12 cellular contexts compared by ENCODE assay signal in the genomic region with DNA sequence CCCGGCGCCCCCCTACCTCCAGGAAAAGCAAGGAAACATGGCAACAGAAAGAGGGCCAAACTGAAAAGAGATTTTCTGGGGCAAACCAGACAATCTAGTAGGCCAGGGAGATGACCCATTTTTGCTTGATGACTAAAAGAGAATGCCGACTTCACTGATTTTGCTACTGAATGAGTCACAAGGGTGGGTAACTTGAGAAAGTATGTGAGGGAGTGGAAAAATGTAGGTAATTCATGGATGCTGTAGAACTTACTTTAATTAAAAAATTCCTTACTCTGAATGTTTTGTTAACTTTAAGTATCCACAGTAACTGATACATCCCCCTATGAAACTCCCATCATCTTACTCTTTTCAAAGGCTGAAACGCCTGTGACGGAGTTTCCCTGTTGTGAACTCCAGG. TPM values are rescaled to one million over a fixed set of nuclear protein-coding genes. Genes with fewer than 3 reads are reported as not detected.
DNase-seq lines count a peak whose midpoint lies in the region; ATAC-seq and TF ChIP-seq lines count a peak whose summit lies in the region.
"Had no signal": no experiment of that assay in that cellular context is flagged by ENCODE, and none has a peak within 500 bp of the region (broad histone marks: within the 10 kb centered on the region; RNA-seq: fewer than 3 reads in every experiment).

No MANE protein-coding gene starts in this region.

- peaks cover 52% of the 10 kb centered on the region for H3F3A ChIP-seq in GM23248 (ENCODE audit: insufficient read depth)

- no peak for ATAC-seq in HG03159 (IDR thresholded peaks at IDR 0.05; ENCODE audit: unreplicated experiment)

- H3K9me3 Mint-ChIP-seq in activated CD4-positive, alpha-beta T cell treated with anti-CD3 and anti-CD28 coated beads, Interleukin-2, amount 10 ng/mL, durations not matched to agents 24 days and 14 days = no peaks in the 10 kb centered on the region
- H3K9me3 Mint-ChIP-seq: activated T-cell treated with anti-CD3 and anti-CD28 coated beads, Interleukin-2, amount 50 U/mL, for 24 hours had no signal

- no peaks in the 10 kb centered on the region for H3K4me1 Mint-ChIP-seq in activated CD4-positive, alpha-beta T cell treated with anti-CD3 and anti-CD28 coated beads, Interleukin-2, amount 10 ng/mL, durations not matched to agents 24 days and 14 days

- WGBS in GM23248 (ENCODE audit: low coverage in 1 of 2, low lambda C conversion rate in 2 of 2, missing lambda C conversion rate in 2 of 2), 2 experiments = 11 to 12% methylated on average over 5 of the region's 5 CpGs
- WGBS in testis, 2 donors = 76 to 80% methylated on average over 5 of the region's 5 CpGs

- peaks cover 44% of the 10 kb centered on the region for H3K4me1 ChIP-seq in GM23248 (ENCODE audit: insufficient read depth)
- no peaks in the 10 kb centered on the region for H3K4me1 ChIP-seq in testis

- TF ChIP-seq CTCF in fibroblast of mammary gland (conservative IDR thresholded peaks at IDR 0.05; ENCODE audit: control insufficient read depth, insufficient read depth, low read depth, low read length) (no peak), testis (IDR thresholded peaks at IDR 0.05) (no peak)

- H3K9me2 ChIP-seq in GM23248 (ENCODE audit: insufficient read depth) = no peaks in the 10 kb centered on the region

- peak overlapping the region; percentile 61 for H3K4me2 ChIP-seq in GM23248 (ENCODE audit: unreplicated experiment)
- H3K4me2 ChIP-seq: KMS-11 had no signal

- H3K4me3 Mint-ChIP-seq in activated CD4-positive, alpha-beta T cell treated with anti-CD3 and anti-CD28 coated beads, Interleukin-2, amount 10 ng/mL, durations not matched to agents 24 days and 14 days = no peak overlapping the region
- H3K4me3 Mint-ChIP-seq: activated T-cell treated with anti-CD3 and anti-CD28 coated beads, Interleukin-2, amount 50 U/mL, for 24 hours had no signal

- intact Hi-C loops in testis (cut with DNase I; ENCODE audit: low total_unique reads) = no loop called here
- intact Hi-C loops in activated CD4-positive, alpha-beta T cell treated with anti-CD3 and anti-CD28 coated beads, Interleukin-2, amount 10 ng/mL, durations not matched to agents 24 days and 14 days (cut with micrococcal nuclease) = loop anchor here (1.0 kb wide), 1 partner anchor 10 kb away; no protein-coding TSS in a partner anchor

- no peaks in the 10 kb centered on the region for H3K36me3 Mint-ChIP-seq in activated CD4-positive, alpha-beta T cell treated with anti-CD3 and anti-CD28 coated beads, Interleukin-2, amount 10 ng/mL, durations not matched to agents 24 days and 14 days (ENCODE audit: low read depth)

- no peak overlapping the region for H2AFZ ChIP-seq in GM23248

- H3K79me2 ChIP-seq in GM23248 (ENCODE audit: insufficient read depth) = peaks cover 92% of the 10 kb centered on the region

- in situ Hi-C loops in GM23248 (cut with MboI) (no loop called here), G401 (cut with HindIII; ENCODE audit: low sequenced_read_pairs) (no loop called here)

- peak overlapping the region; percentile 37 for H3K4me3 ChIP-seq in GM23248
- H3K4me3 ChIP-seq in fibroblast of mammary gland (ENCODE audit: control insufficient read depth, low read depth, low read length) = no peak overlapping the region
- no peak overlapping the region for H3K4me3 ChIP-seq in skeletal muscle cell (ENCODE audit: low read depth, low read length)
- no peak overlapping the region for H3K4me3 ChIP-seq in testis
- H3K4me3 ChIP-seq: coronary artery had no signal

- H3K36me3 ChIP-seq in GM23248 (ENCODE audit: low read depth) = no peaks in the 10 kb centered on the region
- no peaks in the 10 kb centered on the region for H3K36me3 ChIP-seq in testis (ENCODE audit: low read depth, missing control alignments)

- H3K27ac ChIP-seq in GM23248 = peak overlapping the region; percentile 97
- H3K27ac ChIP-seq in testis = no peak overlapping the region
- H3K27ac ChIP-seq: KMS-11 had no signal

- H3K27ac Mint-ChIP-seq in activated CD4-positive, alpha-beta T cell treated with anti-CD3 and anti-CD28 coated beads, Interleukin-2, amount 10 ng/mL, durations not matched to agents 24 days and 14 days = no peak overlapping the region
- H3K27ac Mint-ChIP-seq: activated T-cell treated with anti-CD3 and anti-CD28 coated beads, Interleukin-2, amount 50 U/mL, for 24 hours had no signal

- H3K9ac ChIP-seq in GM23248 = peak overlapping the region; percentile 78
- H3K9ac ChIP-seq: KMS-11 had no signal

- H4K20me1 ChIP-seq in GM23248 (ENCODE audit: insufficient read depth) = no peaks in the 10 kb centered on the region

- H3K27me3 Mint-ChIP-seq in activated CD4-positive, alpha-beta T cell treated with anti-CD3 and anti-CD28 coated beads, Interleukin-2, amount 10 ng/mL, durations not matched to agents 24 days and 14 days = peaks cover 2% of the 10 kb centered on the region
- H3K27me3 Mint-ChIP-seq: activated T-cell treated with anti-CD3 and anti-CD28 coated beads, Interleukin-2, amount 50 U/mL, for 24 hours had no signal

- H3K27me3 ChIP-seq in GM23248 (replicated peaks; ENCODE audit: insufficient read depth) (no peaks in the 10 kb centered on the region), testis (no peaks in the 10 kb centered on the region)

- H3K9me3 ChIP-seq in GM23248 (ENCODE audit: low read depth) = no peaks in the 10 kb centered on the region
- H3K9me3 ChIP-seq in testis = no peaks in the 10 kb centered on the region

- DNase-seq in GM23248 = peak; percentile 96
- peak; percentile 87 for DNase-seq in RPMI7951 (ENCODE audit: low read depth)
- peak; percentile 81 for DNase-seq in fibroblast of mammary gland (ENCODE audit: low read depth)
- peak; percentile 52 for DNase-seq in skeletal muscle cell (ENCODE audit: low read depth)
- DNase-seq in testis = no peak
- DNase-seq in G401 (ENCODE audit: low spot score) = no peak
- DNase-seq in activated CD4-positive, alpha-beta T cell treated with anti-CD3 and anti-CD28 coated beads, Interleukin-2, amount 10 ng/mL, durations not matched to agents 24 days and 14 days = no peak
- DNase-seq: activated T-cell treated with anti-CD3 and anti-CD28 coated beads, Interleukin-2, amount 50 U/mL, for 24 hours; NCI-H526 treated with DMSO at 0.1 percent for 48 hours had no signal

- no peak for TF ChIP-seq POLR2A in testis (IDR thresholded peaks at IDR 0.05)

RNA-seq across cellular contexts. Expression of gene GOLIM4, which starts 24.2 kb away (rescaled TPM):
- 57.0 and 66.8 TPM in 2 replicates for total RNA-seq in GM23248 (2014; rRNA removed; shearing (Covaris generic))
- polyA plus RNA-seq in GM23248 (2016; fragmentation: Nextera tagmentation; extraction: Ambion mirVana) = 84.4 TPM in 2 replicates
- 57.0 and 63.3 TPM in 2 replicates for total RNA-seq in RPMI7951 (2014; rRNA removed; shearing (Covaris generic))
- total RNA-seq in testis = 10 to 100 TPM; 20.1 to 21.6 TPM
- polyA plus RNA-seq in testis (ENCODE audit: insufficient read depth, low read depth, low replicate concordance) = 9.5 TPM
- total RNA-seq in G401 (2014; rRNA removed; shearing (Covaris generic)) = 5.8 and 15.7 TPM in 2 replicates
- total RNA-seq in activated CD4-positive, alpha-beta T cell treated with anti-CD3 and anti-CD28 coated beads, Interleukin-2, amount 10 ng/mL, durations not matched to agents 24 days and 14 days = 8.5 and 8.6 TPM in 2 replicates

Comparison
In these comparisons a context has a peak if more than half of its experiments do, and no peak if none do; other contexts are left out.
1. DNase-seq: peak in GM23248 (single experiment), RPMI7951 (single experiment), fibroblast of mammary gland (single experiment) and skeletal muscle cell (single experiment); none in testis (single experiment), G401 (single experiment) and activated CD4-positive, alpha-beta T cell treated with anti-CD3 and anti-CD28 coated beads, Interleukin-2, amount 10 ng/mL, durations not matched to agents 24 days and 14 days (single experiment).